ENCODE assay signal across 13 cellular contexts in genomic region chr15:50241684-50242450, GRCh38. TPM values are rescaled to one million over a fixed set of nuclear protein-coding genes. Genes with fewer than 3 reads are reported as not detected.
A peak's percentile ranks its signal among the peaks of the same experiment; 100 is the strongest.
DNase-seq lines count a peak whose midpoint lies in the region; ATAC-seq and TF ChIP-seq lines count a peak whose summit lies in the region.
"Had no signal": no experiment of that assay in that cellular context is flagged by ENCODE, and none has a peak within 500 bp of the region (broad histone marks: within the 10 kb centered on the region; RNA-seq: fewer than 3 reads in every experiment).

No MANE protein-coding gene starts in this region.

- H3K4me1 Mint-ChIP-seq in activated CD4-positive, alpha-beta T cell treated with anti-CD3 and anti-CD28 coated beads, Interleukin-2, amount 10 ng/mL, durations not matched to agents 24 days and 14 days: peaks cover 27% of the 10 kb centered on the region
- H3K4me1 Mint-ChIP-seq in stimulated activated effector memory CD8-positive, alpha-beta T cell treated with anti-CD3 and anti-CD28 coated beads, Interleukin-12 subunit alpha, Interleukin-12 subunit beta, amount 100 ng/mL, for 72 hours: peaks cover 24% of the 10 kb centered on the region

- TF ChIP-seq CTCF in epithelial cell of esophagus (IDR thresholded peaks at IDR 0.05; ENCODE audit: insufficient read depth, low read depth, low read length, missing control alignments): no peak

- H3K4me3 Mint-ChIP-seq in activated CD4-positive, alpha-beta T cell treated with anti-CD3 and anti-CD28 coated beads, Interleukin-2, amount 10 ng/mL, durations not matched to agents 24 days and 14 days: peak overlapping the region; percentile 18
- H3K4me3 Mint-ChIP-seq in stimulated activated effector memory CD8-positive, alpha-beta T cell treated with anti-CD3 and anti-CD28 coated beads, Interleukin-12 subunit alpha, Interleukin-12 subunit beta, amount 100 ng/mL, for 72 hours: no peak overlapping the region
- H3K4me3 Mint-ChIP-seq: activated naive CD4-positive, alpha-beta T cell treated with anti-CD3 and anti-CD28 coated beads for 36 hours had no signal

- no peak overlapping the region for H3K4me3 ChIP-seq in epithelial cell of esophagus (ENCODE audit: low read length)
- H3K4me3 ChIP-seq: colonic mucosa had no signal

- ATAC-seq in stimulated activated effector memory CD8-positive, alpha-beta T cell treated with anti-CD3 and anti-CD28 coated beads, Interleukin-12 subunit alpha, Interleukin-12 subunit beta, amount 100 ng/mL, for 72 hours: peak; percentile 89
- ATAC-seq in GM18861 (IDR thresholded peaks at IDR 0.05; ENCODE audit: unreplicated experiment): no peak
- ATAC-seq in GM21526 (IDR thresholded peaks at IDR 0.05; ENCODE audit: low FRiP score, unreplicated experiment): no peak

- DNase-seq in activated CD4-positive, alpha-beta T cell treated with anti-CD3 and anti-CD28 coated beads, Interleukin-2, amount 10 ng/mL, durations not matched to agents 24 days and 14 days: no peak
- no peak for DNase-seq in activated CD4-positive, alpha-beta T cell treated with anti-CD3 and anti-CD28 coated beads, Interleukin-2, amount 50 U/mL, for 48 hours
- DNase-seq in NCI-H226 (peak; percentile 14), epithelial cell of esophagus (ENCODE audit: low read depth) (peak; percentile 84), UCSD-AML1 (lab: John Stamatoyannopoulos, UW; ENCODE audit: unreplicated experiment) (no peak)
- no peak for DNase-seq in stimulated activated effector memory CD8-positive, alpha-beta T cell treated with anti-CD3 and anti-CD28 coated beads, Interleukin-12 subunit alpha, Interleukin-12 subunit beta, amount 100 ng/mL, for 72 hours (ENCODE audit: low spot score in 2 of 2)
- DNase-seq: activated naive CD4-positive, alpha-beta T cell treated with anti-CD3 and anti-CD28 coated beads for 36 hours; colonic mucosa; glutamatergic neuron; NCI-H1694 treated with DMSO at 0.1 percent for 48 hours had no signal

- no peaks in the 10 kb centered on the region for H3K27me3 Mint-ChIP-seq in activated CD4-positive, alpha-beta T cell treated with anti-CD3 and anti-CD28 coated beads, Interleukin-2, amount 10 ng/mL, durations not matched to agents 24 days and 14 days

- peaks cover 23% of the 10 kb centered on the region for H3K36me3 Mint-ChIP-seq in activated CD4-positive, alpha-beta T cell treated with anti-CD3 and anti-CD28 coated beads, Interleukin-2, amount 10 ng/mL, durations not matched to agents 24 days and 14 days (ENCODE audit: low read depth)
- no peaks in the 10 kb centered on the region for H3K36me3 Mint-ChIP-seq in stimulated activated effector memory CD8-positive, alpha-beta T cell treated with anti-CD3 and anti-CD28 coated beads, Interleukin-12 subunit alpha, Interleukin-12 subunit beta, amount 100 ng/mL, for 72 hours

- intact Hi-C loops in activated CD4-positive, alpha-beta T cell treated with anti-CD3 and anti-CD28 coated beads, Interleukin-2, amount 10 ng/mL, durations not matched to agents 24 days and 14 days (cut with micrococcal nuclease): loop anchor here (5.0 to 10.0 kb wide), 2 partner anchors 75 to 243 kb away; no protein-coding TSS in a partner anchor

- peak overlapping the region; percentile 82 for H3K27ac Mint-ChIP-seq in activated CD4-positive, alpha-beta T cell treated with anti-CD3 and anti-CD28 coated beads, Interleukin-2, amount 10 ng/mL, durations not matched to agents 24 days and 14 days
- H3K27ac Mint-ChIP-seq in stimulated activated effector memory CD8-positive, alpha-beta T cell treated with anti-CD3 and anti-CD28 coated beads, Interleukin-12 subunit alpha, Interleukin-12 subunit beta, amount 100 ng/mL, for 72 hours: peak overlapping the region; percentile 0
- H3K27ac Mint-ChIP-seq: activated naive CD4-positive, alpha-beta T cell treated with anti-CD3 and anti-CD28 coated beads for 36 hours had no signal

- H3K9me3 Mint-ChIP-seq in activated CD4-positive, alpha-beta T cell treated with anti-CD3 and anti-CD28 coated beads, Interleukin-2, amount 10 ng/mL, durations not matched to agents 24 days and 14 days: peaks cover 9% of the 10 kb centered on the region
- H3K9me3 Mint-ChIP-seq in stimulated activated effector memory CD8-positive, alpha-beta T cell treated with anti-CD3 and anti-CD28 coated beads, Interleukin-12 subunit alpha, Interleukin-12 subunit beta, amount 100 ng/mL, for 72 hours: no peaks in the 10 kb centered on the region
- H3K9me3 Mint-ChIP-seq: activated naive CD4-positive, alpha-beta T cell treated with anti-CD3 and anti-CD28 coated beads for 36 hours had no signal

RNA-seq across cellular contexts. Expression of gene HDC, which starts 23.7 kb away (rescaled TPM):
- total RNA-seq in activated CD4-positive, alpha-beta T cell treated with anti-CD3 and anti-CD28 coated beads, Interleukin-2, amount 10 ng/mL, durations not matched to agents 24 days and 14 days: 2.7 and 3.1 TPM in 2 replicates
- total RNA-seq: lung microvascular endothelial cell had no signal

RNA-seq across cellular contexts. Expression of gene SLC27A2, which starts 59.9 kb away (rescaled TPM):
- 75.4 and 76.0 TPM in 2 replicates for total RNA-seq in activated CD4-positive, alpha-beta T cell treated with anti-CD3 and anti-CD28 coated beads, Interleukin-2, amount 10 ng/mL, durations not matched to agents 24 days and 14 days

Comparison
In these comparisons a context has a peak if more than half of its experiments do, and no peak if none do; other contexts are left out.
1. DNase-seq: peak in NCI-H226 (single experiment) and epithelial cell of esophagus (single experiment); none in activated CD4-positive, alpha-beta T cell treated with anti-CD3 and anti-CD28 coated beads, Interleukin-2, amount 10 ng/mL, durations not matched to agents 24 days and 14 days (single experiment), activated CD4-positive, alpha-beta T cell treated with anti-CD3 and anti-CD28 coated beads, Interleukin-2, amount 50 U/mL, for 48 hours (0 of 2), stimulated activated effector memory CD8-positive, alpha-beta T cell treated with anti-CD3 and anti-CD28 coated beads, Interleukin-12 subunit alpha, Interleukin-12 subunit beta, amount 100 ng/mL, for 72 hours (0 of 2) and UCSD-AML1 (single experiment).